Comparison of ENCODE assay signal across 1 cellular context in the genomic region with DNA sequence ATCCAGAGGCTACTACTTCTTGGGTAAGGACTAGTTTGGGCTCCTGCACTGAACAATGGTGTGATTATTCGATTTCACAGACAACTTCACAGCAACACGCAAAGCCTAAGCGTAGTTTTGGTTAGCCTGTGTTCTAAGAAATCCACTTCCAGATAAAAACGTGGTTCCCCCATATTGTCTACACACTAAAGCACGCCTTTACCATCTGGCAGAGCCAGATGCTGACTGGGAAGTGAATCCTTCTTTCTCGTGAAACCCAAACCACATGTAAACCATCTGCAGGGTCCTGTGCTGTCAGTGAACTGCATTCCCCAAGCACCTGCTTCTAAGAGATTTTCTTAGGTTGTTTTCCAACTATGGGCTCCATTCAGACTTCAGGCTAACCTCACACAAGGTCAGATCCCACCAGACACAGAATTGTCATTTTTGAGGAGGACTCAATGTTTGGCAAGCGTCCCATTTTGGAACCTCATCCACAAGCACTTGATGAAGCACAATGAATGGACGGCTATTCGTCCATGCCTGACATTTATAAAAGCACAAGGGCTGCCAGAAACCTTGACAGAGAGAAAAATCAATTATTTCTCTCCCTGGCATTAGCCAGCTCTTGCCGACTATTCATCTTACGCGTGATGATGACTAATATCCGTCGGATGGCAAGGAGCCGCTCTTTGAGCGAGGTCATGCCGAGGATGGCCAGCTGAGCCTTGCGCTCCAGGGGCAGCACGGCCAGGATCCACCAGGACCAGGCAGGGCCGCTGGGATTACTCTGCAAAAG.
TF ChIP-seq lines count a peak whose summit lies in the region.

No MANE protein-coding gene starts in this region.

TF ChIP-seq in K562, 482 proteins besides CTCF, POLR2A, EP300 and RAD21 (continued from another document):
- TF ChIP-seq, protein P1, sequence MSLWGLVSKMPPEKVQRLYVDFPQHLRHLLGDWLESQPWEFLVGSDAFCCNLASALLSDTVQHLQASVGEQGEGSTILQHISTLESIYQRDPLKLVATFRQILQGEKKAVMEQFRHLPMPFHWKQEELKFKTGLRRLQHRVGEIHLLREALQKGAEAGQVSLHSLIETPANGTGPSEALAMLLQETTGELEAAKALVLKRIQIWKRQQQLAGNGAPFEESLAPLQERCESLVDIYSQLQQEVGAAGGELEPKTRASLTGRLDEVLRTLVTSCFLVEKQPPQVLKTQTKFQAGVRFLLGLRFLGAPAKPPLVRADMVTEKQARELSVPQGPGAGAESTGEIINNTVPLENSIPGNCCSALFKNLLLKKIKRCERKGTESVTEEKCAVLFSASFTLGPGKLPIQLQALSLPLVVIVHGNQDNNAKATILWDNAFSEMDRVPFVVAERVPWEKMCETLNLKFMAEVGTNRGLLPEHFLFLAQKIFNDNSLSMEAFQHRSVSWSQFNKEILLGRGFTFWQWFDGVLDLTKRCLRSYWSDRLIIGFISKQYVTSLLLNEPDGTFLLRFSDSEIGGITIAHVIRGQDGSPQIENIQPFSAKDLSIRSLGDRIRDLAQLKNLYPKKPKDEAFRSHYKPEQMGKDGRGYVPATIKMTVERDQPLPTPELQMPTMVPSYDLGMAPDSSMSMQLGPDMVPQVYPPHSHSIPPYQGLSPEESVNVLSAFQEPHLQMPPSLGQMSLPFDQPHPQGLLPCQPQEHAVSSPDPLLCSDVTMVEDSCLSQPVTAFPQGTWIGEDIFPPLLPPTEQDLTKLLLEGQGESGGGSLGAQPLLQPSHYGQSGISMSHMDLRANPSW (CRISPR knock-in tag; IDR thresholded peaks at IDR 0.05), result no peak
- TF ChIP-seq ZSCAN29 (IDR thresholded peaks at IDR 0.05) (peak; percentile 58; the same call in 1 of the 2 replicates), CSDE1 (IDR thresholded peaks at IDR 0.05) (no peak), NFRKB (IDR thresholded peaks at IDR 0.05; ENCODE audit: low read depth) (no peak), U2AF2 (optimal IDR thresholded peaks at IDR 0.05; ENCODE audit: low read depth, low read length) (no peak), EP400 (IDR thresholded peaks at IDR 0.05) (peak; percentile 60; the same call in 1 of the 2 replicates), KAT2B (IDR thresholded peaks at IDR 0.05; ENCODE audit: low read depth, low read length) (no peak), GATAD2B (IDR thresholded peaks at IDR 0.05; ENCODE audit: borderline replicate concordance) (no peak), RBM39 (optimal IDR thresholded peaks at IDR 0.05; ENCODE audit: low read depth, low read length) (no peak), RB1 (IDR thresholded peaks at IDR 0.05; ENCODE audit: low read depth) (no peak), HDAC6 (IDR thresholded peaks at IDR 0.05; ENCODE audit: low read depth, low read length) (no peak), PTBP1 (IDR thresholded peaks at IDR 0.05; ENCODE audit: low read depth, low read length) (no peak), HDAC8 (tag; IDR thresholded peaks at IDR 0.05) (no peak), PTTG1 (tag; IDR thresholded peaks at IDR 0.05; ENCODE audit: low read depth) (no peak), CXXC5 (CRISPR knock-in tag; IDR thresholded peaks at IDR 0.05) (peak; percentile 50; the same call in 1 of the 2 replicates), TAF9B (IDR thresholded peaks at IDR 0.05; ENCODE audit: partially characterized antibody) (peak; percentile 11), ZNF384 (IDR thresholded peaks at IDR 0.05; ENCODE audit: low read depth, low read length) (no peak), SRSF7 (optimal IDR thresholded peaks at IDR 0.05; ENCODE audit: low read depth, low read length) (no peak), FOXA1 (IDR thresholded peaks at IDR 0.05; ENCODE audit: borderline replicate concordance) (no peak), CBFA2T2 (conservative IDR thresholded peaks at IDR 0.05) (peak; percentile 60), ZNF146 (CRISPR knock-in tag; IDR thresholded peaks at IDR 0.05; ENCODE audit: unreplicated experiment) (no peak), GTF2F1 (IDR thresholded peaks at IDR 0.05; ENCODE audit: low read depth, low read length) (no peak), RBM15 (IDR thresholded peaks at IDR 0.05; ENCODE audit: insufficient read depth, low read length) (no peak), SUPT5H (IDR thresholded peaks at IDR 0.05) (no peak), TCF7L2 (IDR thresholded peaks at IDR 0.05; ENCODE audit: low read depth, low read length) (no peak), ZNF778 (CRISPR knock-in tag; IDR thresholded peaks at IDR 0.05) (no peak), RBM14 (IDR thresholded peaks at IDR 0.05; ENCODE audit: borderline replicate concordance, insufficient read depth, low read depth, low read length) (no peak), HMG20B (CRISPR knock-in tag; IDR thresholded peaks at IDR 0.05) (no peak), CBX8 (IDR thresholded peaks at IDR 0.05; ENCODE audit: borderline replicate concordance, extremely low read depth, low read depth, low read length, poor library complexity, severe bottlenecking) (no peak), TOE1 (IDR thresholded peaks at IDR 0.05; ENCODE audit: borderline replicate concordance) (no peak), TOE1 (CRISPR knock-in tag; IDR thresholded peaks at IDR 0.05; ENCODE audit: borderline replicate concordance, low read depth) (no peak), BRD9 (IDR thresholded peaks at IDR 0.05; ENCODE audit: low read depth, partially characterized antibody) (peak; percentile 24), SMAD4 (CRISPR knock-in tag; conservative IDR thresholded peaks at IDR 0.05) (peak; percentile 75), RBM25 (IDR thresholded peaks at IDR 0.05; ENCODE audit: low read depth, low read length, severe bottlenecking) (no peak), TEAD4 (IDR thresholded peaks at IDR 0.05; ENCODE audit: low read length) (peak; percentile 61; the same call in 1 of the 2 replicates), TEAD4 (CRISPR knock-in tag; IDR thresholded peaks at IDR 0.05; ENCODE audit: borderline replicate concordance) (no peak), CBX5 (IDR thresholded peaks at IDR 0.05; ENCODE audit: borderline replicate concordance, low read depth) (no peak), ZNF274 (IDR thresholded peaks at IDR 0.05; ENCODE audit: borderline replicate concordance, low read depth, low read length) (no peak), SETDB1 (IDR thresholded peaks at IDR 0.05; ENCODE audit: low read length) (no peak)
- TF ChIP-seq, protein P2, sequence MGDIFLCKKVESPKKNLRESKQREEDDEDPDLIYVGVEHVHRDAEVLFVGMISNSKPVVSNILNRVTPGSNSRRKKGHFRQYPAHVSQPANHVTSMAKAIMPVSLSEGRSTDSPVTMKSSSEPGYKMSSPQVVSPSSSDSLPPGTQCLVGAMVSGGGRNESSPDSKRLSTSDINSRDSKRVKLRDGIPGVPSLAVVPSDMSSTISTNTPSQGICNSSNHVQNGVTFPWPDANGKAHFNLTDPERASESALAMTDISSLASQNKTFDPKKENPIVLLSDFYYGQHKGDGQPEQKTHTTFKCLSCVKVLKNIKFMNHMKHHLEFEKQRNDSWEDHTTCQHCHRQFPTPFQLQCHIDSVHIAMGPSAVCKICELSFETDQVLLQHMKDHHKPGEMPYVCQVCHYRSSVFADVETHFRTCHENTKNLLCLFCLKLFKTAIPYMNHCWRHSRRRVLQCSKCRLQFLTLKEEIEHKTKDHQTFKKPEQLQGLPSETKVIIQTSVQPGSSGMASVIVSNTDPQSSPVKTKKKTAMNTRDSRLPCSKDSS (IDR thresholded peaks at IDR 0.05; ENCODE audit: low read depth, partially characterized antibody), result no peak
- TF ChIP-seq, protein P3, sequence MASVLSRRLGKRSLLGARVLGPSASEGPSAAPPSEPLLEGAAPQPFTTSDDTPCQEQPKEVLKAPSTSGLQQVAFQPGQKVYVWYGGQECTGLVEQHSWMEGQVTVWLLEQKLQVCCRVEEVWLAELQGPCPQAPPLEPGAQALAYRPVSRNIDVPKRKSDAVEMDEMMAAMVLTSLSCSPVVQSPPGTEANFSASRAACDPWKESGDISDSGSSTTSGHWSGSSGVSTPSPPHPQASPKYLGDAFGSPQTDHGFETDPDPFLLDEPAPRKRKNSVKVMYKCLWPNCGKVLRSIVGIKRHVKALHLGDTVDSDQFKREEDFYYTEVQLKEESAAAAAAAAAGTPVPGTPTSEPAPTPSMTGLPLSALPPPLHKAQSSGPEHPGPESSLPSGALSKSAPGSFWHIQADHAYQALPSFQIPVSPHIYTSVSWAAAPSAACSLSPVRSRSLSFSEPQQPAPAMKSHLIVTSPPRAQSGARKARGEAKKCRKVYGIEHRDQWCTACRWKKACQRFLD (CRISPR knock-in tag; IDR thresholded peaks at IDR 0.05), result no peak
- TF ChIP-seq, protein P4, sequence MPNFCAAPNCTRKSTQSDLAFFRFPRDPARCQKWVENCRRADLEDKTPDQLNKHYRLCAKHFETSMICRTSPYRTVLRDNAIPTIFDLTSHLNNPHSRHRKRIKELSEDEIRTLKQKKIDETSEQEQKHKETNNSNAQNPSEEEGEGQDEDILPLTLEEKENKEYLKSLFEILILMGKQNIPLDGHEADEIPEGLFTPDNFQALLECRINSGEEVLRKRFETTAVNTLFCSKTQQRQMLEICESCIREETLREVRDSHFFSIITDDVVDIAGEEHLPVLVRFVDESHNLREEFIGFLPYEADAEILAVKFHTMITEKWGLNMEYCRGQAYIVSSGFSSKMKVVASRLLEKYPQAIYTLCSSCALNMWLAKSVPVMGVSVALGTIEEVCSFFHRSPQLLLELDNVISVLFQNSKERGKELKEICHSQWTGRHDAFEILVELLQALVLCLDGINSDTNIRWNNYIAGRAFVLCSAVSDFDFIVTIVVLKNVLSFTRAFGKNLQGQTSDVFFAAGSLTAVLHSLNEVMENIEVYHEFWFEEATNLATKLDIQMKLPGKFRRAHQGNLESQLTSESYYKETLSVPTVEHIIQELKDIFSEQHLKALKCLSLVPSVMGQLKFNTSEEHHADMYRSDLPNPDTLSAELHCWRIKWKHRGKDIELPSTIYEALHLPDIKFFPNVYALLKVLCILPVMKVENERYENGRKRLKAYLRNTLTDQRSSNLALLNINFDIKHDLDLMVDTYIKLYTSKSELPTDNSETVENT (CRISPR knock-in tag; IDR thresholded peaks at IDR 0.05), result no peak
- TF ChIP-seq, protein P5, sequence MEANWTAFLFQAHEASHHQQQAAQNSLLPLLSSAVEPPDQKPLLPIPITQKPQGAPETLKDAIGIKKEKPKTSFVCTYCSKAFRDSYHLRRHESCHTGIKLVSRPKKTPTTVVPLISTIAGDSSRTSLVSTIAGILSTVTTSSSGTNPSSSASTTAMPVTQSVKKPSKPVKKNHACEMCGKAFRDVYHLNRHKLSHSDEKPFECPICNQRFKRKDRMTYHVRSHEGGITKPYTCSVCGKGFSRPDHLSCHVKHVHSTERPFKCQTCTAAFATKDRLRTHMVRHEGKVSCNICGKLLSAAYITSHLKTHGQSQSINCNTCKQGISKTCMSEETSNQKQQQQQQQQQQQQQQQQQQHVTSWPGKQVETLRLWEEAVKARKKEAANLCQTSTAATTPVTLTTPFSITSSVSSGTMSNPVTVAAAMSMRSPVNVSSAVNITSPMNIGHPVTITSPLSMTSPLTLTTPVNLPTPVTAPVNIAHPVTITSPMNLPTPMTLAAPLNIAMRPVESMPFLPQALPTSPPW (CRISPR knock-in tag; IDR thresholded peaks at IDR 0.05), result no peak
